ENCODE assay signal across 19 cellular contexts in the genomic region with DNA sequence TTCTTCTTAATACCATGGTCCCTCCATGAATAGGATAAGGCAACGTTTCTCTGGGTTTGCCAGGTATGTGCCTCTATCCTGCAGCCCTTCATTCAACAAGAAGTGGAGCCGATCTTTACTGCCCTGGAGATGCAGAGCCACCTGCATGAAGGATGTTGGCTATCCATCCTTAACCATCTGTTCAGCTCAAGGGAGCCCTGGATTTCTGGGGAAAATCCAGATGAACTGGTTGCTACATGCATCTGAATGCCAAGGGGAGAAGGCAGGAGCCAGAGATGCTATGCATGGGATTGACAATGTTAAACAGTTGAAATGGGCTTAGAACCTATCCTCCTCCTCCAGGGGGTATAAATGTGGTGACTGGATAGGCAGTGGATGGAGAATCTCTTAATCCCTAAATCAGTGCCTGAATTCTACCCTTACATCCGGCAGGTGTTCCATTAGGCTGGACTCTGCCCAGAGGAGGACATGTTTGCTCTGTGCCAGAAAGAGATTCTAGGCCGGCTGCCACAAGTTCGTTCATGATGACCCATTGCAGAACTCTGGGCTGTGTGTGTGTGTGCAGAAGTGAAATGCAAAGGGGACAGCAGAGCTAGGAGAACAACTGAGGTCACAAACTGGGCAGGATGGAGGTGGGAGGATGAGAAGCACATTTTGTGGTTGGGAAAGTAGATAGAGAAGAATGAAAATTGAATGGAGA. TPM values are rescaled to one million over a fixed set of nuclear protein-coding genes. Genes with fewer than 3 reads are reported as not detected.
DNase-seq lines count a peak whose midpoint lies in the region; ATAC-seq and TF ChIP-seq lines count a peak whose summit lies in the region.
"Had no signal": no experiment of that assay in that cellular context is flagged by ENCODE, and none has a peak within 500 bp of the region (broad histone marks: within the 10 kb centered on the region; RNA-seq: fewer than 3 reads in every experiment).

No MANE protein-coding gene starts in this region.

- intact Hi-C loops in left ventricle myocardium inferior (cut with micrococcal nuclease) = no loop called here
- intact Hi-C loops in gastrocnemius medialis (cut with DNase I; ENCODE audit: low total_unique reads) = no loop called here
- intact Hi-C loops in esophagus muscularis mucosa (cut with DNase I) = no loop called here

- WGBS in esophagus muscularis mucosa = 58% methylated on average over 5 of the region's 5 CpGs

- H3K9me3 ChIP-seq in MG63 (no peaks in the 10 kb centered on the region), left ventricle myocardium inferior (replicated peaks) (no peaks in the 10 kb centered on the region), gastrocnemius medialis (no peaks in the 10 kb centered on the region), esophagus muscularis mucosa (no peaks in the 10 kb centered on the region)

- no peak overlapping the region for H3K4me3 ChIP-seq in MG63
- H3K4me3 ChIP-seq in left ventricle myocardium inferior = no peak overlapping the region
- H3K4me3 ChIP-seq in gastrocnemius medialis = no peak overlapping the region
- H3K4me3 ChIP-seq in esophagus muscularis mucosa = no peak overlapping the region
- H3K4me3 ChIP-seq: SJCRH30 had no signal

- peak; percentile 74 for DNase-seq in MG63
- peak; percentile 15 to 35 for DNase-seq in SHP77 (lab: John Stamatoyannopoulos, UW)
- peak; percentile 57 for DNase-seq in left ventricle myocardium inferior
- peak; percentile 69 to 85 for DNase-seq in gastrocnemius medialis
- DNase-seq in SKM-1 treated with dmso at 0.1 percent for 144 hours (lab: John Stamatoyannopoulos, UW; ENCODE audit: unreplicated experiment) = no peak
- DNase-seq in dedifferentiated amniotic fluid mesenchymal stem cell (ENCODE audit: extremely low spot score) = no peak
- DNase-seq in esophagus muscularis mucosa (ENCODE audit: extremely low spot score) = no peak
- DNase-seq in iPS-NIHi7 (ENCODE audit: extremely low spot score) = no peak
- DNase-seq: activated CD4-positive, alpha-beta T cell treated with anti-CD3 and anti-CD28 coated beads, Interleukin-2, amount 50 U/mL, for 4 hours; activated naive CD4-positive, alpha-beta T cell treated with anti-CD3 and anti-CD28 coated beads for 36 hours; activated T-cell treated with anti-CD3 and anti-CD28 coated beads for 4 hours; CD4-positive, CD25-positive, alpha-beta regulatory T cell; endodermal cell; HCEC 1CT; hypothalamus; NCI-H1694 treated with DMSO at 0.1 percent for 48 hours; nephron progenitor cell; SJCRH30 had no signal

- no peak for TF ChIP-seq EP300 in esophagus muscularis mucosa (IDR thresholded peaks at IDR 0.05)

- H3K36me3 ChIP-seq in MG63 (no peaks in the 10 kb centered on the region), left ventricle myocardium inferior (no peaks in the 10 kb centered on the region), gastrocnemius medialis (no peaks in the 10 kb centered on the region), esophagus muscularis mucosa (no peaks in the 10 kb centered on the region)
- H3K36me3 ChIP-seq: SJCRH30 had no signal

- no peaks in the 10 kb centered on the region for H3K27me3 ChIP-seq in MG63
- no peaks in the 10 kb centered on the region for H3K27me3 ChIP-seq in left ventricle myocardium inferior (ENCODE audit: low read depth)
- H3K27me3 ChIP-seq in gastrocnemius medialis = no peaks in the 10 kb centered on the region
- no peaks in the 10 kb centered on the region for H3K27me3 ChIP-seq in esophagus muscularis mucosa
- H3K27me3 ChIP-seq: SJCRH30 had no signal

- peaks cover 80% of the 10 kb centered on the region for H3K4me1 ChIP-seq in left ventricle myocardium inferior
- H3K4me1 ChIP-seq in gastrocnemius medialis = peaks cover 93% of the 10 kb centered on the region in 2 donors
- peaks cover 27 to 44% (median 35%) of the 10 kb centered on the region in 4 donors for H3K4me1 ChIP-seq in esophagus muscularis mucosa

- TF ChIP-seq POLR2A in gastrocnemius medialis (IDR thresholded peaks at IDR 0.05) (no peak), esophagus muscularis mucosa (IDR thresholded peaks at IDR 0.05; ENCODE audit: low read depth) (no peak)

- H3K27ac ChIP-seq in left ventricle myocardium inferior (replicated peaks) (peak overlapping the region; percentile 58), gastrocnemius medialis (peak overlapping the region; percentile 91 to 98 (median 94)), esophagus muscularis mucosa (replicated peaks in 1 of 4) (no peak overlapping the region)
- H3K27ac ChIP-seq: SJCRH30 had no signal

- ATAC-seq in gastrocnemius medialis = peak; percentile 81

- in situ Hi-C loops in gastrocnemius medialis (cut with MboI; ENCODE audit: low sequenced_read_pairs in 4 of 4) = no loop called here

- no peak for TF ChIP-seq CTCF in left ventricle myocardium inferior (IDR thresholded peaks at IDR 0.05; ENCODE audit: borderline replicate concordance)
- TF ChIP-seq CTCF in gastrocnemius medialis (IDR thresholded peaks at IDR 0.05 in 4 of 5, conservative IDR thresholded peaks at IDR 0.05 in 1 of 5) = no peak
- TF ChIP-seq CTCF in esophagus muscularis mucosa (IDR thresholded peaks at IDR 0.05) = no peak

RNA-seq across cellular contexts. Expression of gene CPED1, which starts 15.6 kb away (rescaled TPM):
- 3.3 and 3.7 TPM in 2 replicates for total RNA-seq in MG63 (2014; rRNA removed; shearing (Covaris generic); ENCODE audit: low replicate concordance)
- total RNA-seq in left ventricle myocardium inferior = 33.8 TPM
- total RNA-seq in gastrocnemius medialis = 10 to 100 TPM in 3 of 4 donors, 1 to 10 TPM in 1; 4.8 to 35.5 (median 34.1) TPM
- total RNA-seq in esophagus muscularis mucosa = 10 to 100 TPM; 28.1 to 81.8 (median 32.0) TPM
- total RNA-seq: activated naive CD4-positive, alpha-beta T cell treated with anti-CD3 and anti-CD28 coated beads for 36 hours; MCF 10A had no signal

RNA-seq across cellular contexts. Expression of gene ING3, which starts 53.6 kb away (rescaled TPM):
- 14.1 and 19.1 TPM in 2 replicates for total RNA-seq in MG63 (2014; rRNA removed; shearing (Covaris generic); ENCODE audit: low replicate concordance)
- 13.4 TPM for total RNA-seq in left ventricle myocardium inferior
- 1 to 10 TPM; 5.8 to 9.9 (median 6.7) TPM for total RNA-seq in gastrocnemius medialis
- total RNA-seq in esophagus muscularis mucosa = 10 to 100 TPM; 12.6 to 19.4 (median 14.9) TPM

Comparison
In these comparisons a context has a peak if more than half of its experiments do, and no peak if none do; other contexts are left out.
1. DNase-seq: peak in MG63 (single experiment), SHP77 (2 of 2), left ventricle myocardium inferior (single experiment) and gastrocnemius medialis (2 of 2); none in SKM-1 treated with dmso at 0.1 percent for 144 hours (single experiment), dedifferentiated amniotic fluid mesenchymal stem cell (single experiment), esophagus muscularis mucosa (single experiment) and iPS-NIHi7 (single experiment).
2. H3K27ac ChIP-seq: peak in left ventricle myocardium inferior (single experiment) and gastrocnemius medialis (4 of 4); none in esophagus muscularis mucosa (0 of 4).